ENCODE assay signal across 8 cellular contexts in genomic region chr17:15233022-15233805, GRCh38. TPM values are rescaled to one million over a fixed set of nuclear protein-coding genes. Genes with fewer than 3 reads are reported as not detected.
DNase-seq lines count a peak whose midpoint lies in the region; ATAC-seq and FAIRE-seq lines count a peak whose summit lies in the region.

No MANE protein-coding gene starts in this region.

- intact Hi-C loops in posterior vena cava (cut with DNase I): no loop called here

- FAIRE-seq in GM19239 (lab: Jason Lieb, UNC): no peak

- no peak for ATAC-seq in GM18517 (IDR thresholded peaks at IDR 0.05; ENCODE audit: unreplicated experiment)

- H3K27ac ChIP-seq in cingulate gyrus (ENCODE audit: low read depth, low read length): peak overlapping the region; percentile 86

- DNase-seq in EL (peak; percentile 80), M059J (ENCODE audit: low read depth) (peak; percentile 54), myocyte (ENCODE audit: low read depth) (peak; percentile 46), GM19239 (ENCODE audit: insufficient read length, low spot score) (no peak), NCI-H526 treated with DMSO at 0.1 percent for 48 hours (lab: John Stamatoyannopoulos, UW) (no peak), posterior vena cava (ENCODE audit: low spot score) (no peak)

RNA-seq across cellular contexts. Expression of gene PMP22, which starts 31.9 kb away (rescaled TPM):
- total RNA-seq in M059J (2014; rRNA removed; shearing (Covaris generic)): 15.3 and 20.0 TPM in 2 replicates
- total RNA-seq in myocyte (31.3 and 32.8 TPM in 2 replicates), posterior vena cava (100 to 1,000 TPM; 130 to 245 TPM)
- 81.6 TPM for polyA plus RNA-seq in myocyte (2012)

Comparison
In these comparisons a context has a peak if more than half of its experiments do, and no peak if none do; other contexts are left out.
1. DNase-seq: peak in EL (single experiment), M059J (single experiment) and myocyte (single experiment); none in GM19239 (single experiment), NCI-H526 treated with DMSO at 0.1 percent for 48 hours (single experiment) and posterior vena cava (single experiment).